8 cellular contexts compared by ENCODE assay signal in the genomic region with DNA sequence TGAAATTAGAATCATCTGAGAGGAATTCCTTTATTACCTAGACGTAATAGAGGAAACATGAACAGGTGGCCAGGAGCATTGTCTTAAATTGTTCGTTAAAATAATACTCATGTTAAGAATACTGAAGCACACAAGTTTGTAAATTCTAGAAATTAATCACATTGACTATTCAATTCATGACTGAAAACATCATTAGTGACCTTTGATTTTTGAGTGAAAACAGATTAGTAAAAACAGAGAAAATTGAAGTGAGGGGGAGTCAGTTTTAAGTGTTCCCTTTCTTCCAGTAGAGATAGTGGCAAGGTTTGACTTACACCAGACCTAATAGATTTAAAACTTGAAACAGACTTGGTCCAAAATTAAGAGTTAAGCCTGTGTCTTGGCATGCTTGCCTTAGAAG. TPM values are rescaled to one million over a fixed set of nuclear protein-coding genes. Genes with fewer than 3 reads are reported as not detected.
A peak's percentile ranks its signal among the peaks of the same experiment; 100 is the strongest.
DNase-seq lines count a peak whose midpoint lies in the region; ATAC-seq and TF ChIP-seq lines count a peak whose summit lies in the region.

No MANE protein-coding gene starts in this region.

- H3K9ac ChIP-seq in endodermal cell (ENCODE audit: extremely low read depth, low read length, poor library complexity, severe bottlenecking), result peak overlapping the region; percentile 96

- H3K9me3 ChIP-seq in OCI-LY7 (ENCODE audit: low read length) (no peaks in the 10 kb centered on the region), endodermal cell (ENCODE audit: control insufficient read depth, low read length) (no peaks in the 10 kb centered on the region), ovary (no peaks in the 10 kb centered on the region)

- H3K4me3 Mint-ChIP-seq in Calu3 (ENCODE audit: low read depth, unreplicated experiment) (peak overlapping the region; percentile 97), endodermal cell (peak overlapping the region; percentile 96)

- TF ChIP-seq POLR2A in ovary (IDR thresholded peaks at IDR 0.05), result no peak

- H4K20me1 ChIP-seq in OCI-LY7 (ENCODE audit: insufficient read depth, low read length), result peaks cover 40% of the 10 kb centered on the region

- ATAC-seq in HG03460 (IDR thresholded peaks at IDR 0.05; ENCODE audit: unreplicated experiment) (no peak), HG03439 (IDR thresholded peaks at IDR 0.05; ENCODE audit: unreplicated experiment) (no peak), HG03139 (IDR thresholded peaks at IDR 0.05; ENCODE audit: unreplicated experiment) (no peak)

- H3K27ac ChIP-seq in OCI-LY7 (ENCODE audit: low read depth, low read length, poor library complexity, severe bottlenecking) (peak overlapping the region; percentile 95), endodermal cell (ENCODE audit: low read depth, low read length) (peak overlapping the region; percentile 95), ovary (peak overlapping the region in 1 of 2 donors; percentile 99)

- H3K36me3 ChIP-seq in OCI-LY7 (ENCODE audit: insufficient read depth, low read length) (peaks cover 46% of the 10 kb centered on the region), endodermal cell (ENCODE audit: control insufficient read depth, insufficient read depth, low read length) (peaks cover 10% of the 10 kb centered on the region), ovary (no peaks in the 10 kb centered on the region)

- H3K9me3 Mint-ChIP-seq in Calu3 (ENCODE audit: low read depth, unreplicated experiment), result peaks cover under 1% of the 10 kb centered on the region
- no peaks in the 10 kb centered on the region for H3K9me3 Mint-ChIP-seq in endodermal cell

- H3K4me3 ChIP-seq in OCI-LY7 (ENCODE audit: low read depth, low read length, poor library complexity, severe bottlenecking) (peak overlapping the region; percentile 87), endodermal cell (ENCODE audit: low read length) (peak overlapping the region; percentile 97), ovary (peak overlapping the region; percentile 95)

- H3K4me1 ChIP-seq in OCI-LY7 (ENCODE audit: insufficient read depth, low read length, poor library complexity, severe bottlenecking), result peaks cover 50% of the 10 kb centered on the region
- no peaks in the 10 kb centered on the region for H3K4me1 ChIP-seq in endodermal cell (ENCODE audit: control insufficient read depth, insufficient read depth, low read length)
- H3K4me1 ChIP-seq in ovary (ENCODE audit: insufficient read depth), result peaks cover 7% of the 10 kb centered on the region

- POLR2A ChIA-PET in OCI-LY7 (lab: Charles Lee), result interaction anchor here (0.7 to 1.0 kb wide), 2 partner anchors 26 to 40 kb away, joined by 3 read pairs; no protein-coding TSS in a partner anchor

- H3K27me3 ChIP-seq in endodermal cell (ENCODE audit: control insufficient read depth, insufficient read depth, low read length, poor library complexity, severe bottlenecking) (no peaks in the 10 kb centered on the region), ovary (no peaks in the 10 kb centered on the region)

- BruUV-seq in Calu3 (replicated peaks; lab: Mats Ljungman, UMichigan) (TSS peak; percentile 41), OCI-LY7 (replicated peaks; lab: Mats Ljungman, UMichigan) (TSS peak; percentile 51)

- H3K36me3 Mint-ChIP-seq in Calu3 (ENCODE audit: insufficient read depth, unreplicated experiment) (peaks cover 54% of the 10 kb centered on the region), endodermal cell (ENCODE audit: low read depth) (peaks cover 4% of the 10 kb centered on the region)

- no peak overlapping the region for H2AFZ ChIP-seq in OCI-LY7 (ENCODE audit: low read length)

- DNase-seq in Calu3 (no peak), OCI-LY7 (ENCODE audit: low spot score) (no peak), endodermal cell (no peak), ovary (no peak), NCI-H510A (lab: John Stamatoyannopoulos, UW) (no peak)

- H3K27me3 Mint-ChIP-seq in Calu3 (ENCODE audit: unreplicated experiment) (no peaks in the 10 kb centered on the region), endodermal cell (ENCODE audit: insufficient read depth) (no peaks in the 10 kb centered on the region)

- H3K79me2 ChIP-seq in OCI-LY7 (ENCODE audit: insufficient read depth, low read depth, low read length), result peaks cover 74% of the 10 kb centered on the region

- H3K27ac Mint-ChIP-seq in Calu3 (ENCODE audit: unreplicated experiment) (peak overlapping the region; percentile 96), endodermal cell (no peak overlapping the region)

- no peak for TF ChIP-seq EP300 in ovary (IDR thresholded peaks at IDR 0.05)

- TF ChIP-seq CTCF in Calu3 (IDR thresholded peaks at IDR 0.05; ENCODE audit: unreplicated experiment), result no peak
- no peak for TF ChIP-seq CTCF in OCI-LY7 (conservative IDR thresholded peaks at IDR 0.05; ENCODE audit: low read length)
- no peak for TF ChIP-seq CTCF in endodermal cell (conservative IDR thresholded peaks at IDR 0.05)
- TF ChIP-seq CTCF in ovary (IDR thresholded peaks at IDR 0.05), result no peak

- peak overlapping the region; percentile 81 for H3K4me2 ChIP-seq in OCI-LY7 (ENCODE audit: low read length)

- CTCF ChIA-PET in Calu3 (lab: Charles Lee) (no interaction called here), OCI-LY7 (lab: Charles Lee; ENCODE audit: unreplicated experiment) (no interaction called here)

- intact Hi-C loops in Calu3 (cut with micrococcal nuclease; ENCODE audit: unreplicated experiment) (no loop called here), OCI-LY7 (cut with micrococcal nuclease; ENCODE audit: unreplicated experiment) (loop anchor here (2.0 to 5.0 kb wide), 2 partner anchors 20 to 37 kb away; no protein-coding TSS in a partner anchor), ovary (cut with DNase I) (loop anchor here in 1 of 4 donors (5.0 kb wide), 1 partner anchor 57 kb away; no protein-coding TSS in a partner anchor)

- H3K4me1 Mint-ChIP-seq in Calu3 (ENCODE audit: low read depth, unreplicated experiment) (peaks cover 18% of the 10 kb centered on the region), endodermal cell (peaks cover 28% of the 10 kb centered on the region)

- WGBS in endodermal cell (ENCODE audit: insufficient coverage in 1 of 2, insufficient read length in 1 of 2), 2 experiments, result 38% methylated on average over 2 of the region's 2 CpGs; no CpG with 5 or more reads in 1 of the 2 experiments
- 1 to 9% (median 2%) methylated on average over 2 of the region's 2 CpGs for whole genome bisulfite sequencing in ovary, 3 donors

- H3K9me2 ChIP-seq in OCI-LY7 (ENCODE audit: insufficient read depth, low read length), result no peaks in the 10 kb centered on the region

RNA-seq across cellular contexts. Expression of a gene that starts 1.4 kb away (rescaled TPM):
- total RNA-seq in Calu3 (2022) (61.5 and 61.7 TPM in 2 replicates), OCI-LY7 (2022) (50.9 and 60.5 TPM in 2 replicates), endodermal cell (10 to 100 TPM; 28.0 to 31.0 TPM), ovary (10 to 100 TPM; 25.6 to 45.2 (median 39.5) TPM)
- 36.9 and 38.7 TPM in 2 replicates for total RNA-seq in OCI-LY7 (2014; rRNA removed; shearing (Covaris generic))
- polyA plus RNA-seq in endodermal cell (2013, experiment 1 of 2), result 39.4 TPM
- 39.0 TPM for polyA plus RNA-seq in endodermal cell (2013, experiment 2 of 2)
- polyA plus RNA-seq in ovary, result 10 to 100 TPM; 19.7 to 55.6 TPM

RNA-seq across cellular contexts. Expression of a gene that starts 4.7 kb away (rescaled TPM):
- total RNA-seq in Calu3 (2022) (4.0 and 6.0 TPM in 2 replicates), OCI-LY7 (2022) (129 and 130 TPM in 2 replicates), endodermal cell (1 to 10 TPM; 1.9 to 2.7 TPM), ovary (10 to 100 TPM in 1 of 7 donors, 1 to 10 TPM in 6; 6.5 to 13.9 (median 7.9) TPM)
- total RNA-seq in OCI-LY7 (2014; rRNA removed; shearing (Covaris generic)), result 64.1 and 79.3 TPM in 2 replicates
- 3.5 TPM for polyA plus RNA-seq in endodermal cell (2013, experiment 1 of 2)
- 2.5 TPM for polyA plus RNA-seq in endodermal cell (2013, experiment 2 of 2)
- 10 to 100 TPM in 1 of 2 donors, 1 to 10 TPM in 1; 7.6 to 19.3 TPM for polyA plus RNA-seq in ovary

RNA-seq across cellular contexts. Expression of a gene that starts 42.2 kb away (rescaled TPM):
- total RNA-seq in Calu3 (2022), result 4.3 and 5.2 TPM in 2 replicates
- 3.1 and 3.4 TPM in 2 replicates for total RNA-seq in OCI-LY7 (2014; rRNA removed; shearing (Covaris generic))
- total RNA-seq in OCI-LY7 (2022), result 3.3 and 3.5 TPM in 2 replicates
- total RNA-seq in endodermal cell, result 1 to 10 TPM; 1.7 to 3.7 TPM
- 0.61 TPM for polyA plus RNA-seq in endodermal cell (2013, experiment 1 of 2)
- 0.83 TPM for polyA plus RNA-seq in endodermal cell (2013, experiment 2 of 2)
- 1 to 10 TPM in 2 of 7 donors, under 1 TPM in 5; 0.33 to 1.1 (median 0.87) TPM for total RNA-seq in ovary
- polyA plus RNA-seq in ovary, result 1 to 10 TPM in 1 of 2 donors, under 1 TPM in 1; 0.22 to 2.0 TPM
